In genomic region chr17:45428050-45428953, GRCh38 we compare ENCODE assay signal across 8 cellular contexts. TPM values are rescaled to one million over a fixed set of nuclear protein-coding genes. Genes with fewer than 3 reads are reported as not detected.
A peak's percentile ranks its signal among the peaks of the same experiment; 100 is the strongest.
DNase-seq lines count a peak whose midpoint lies in the region; ATAC-seq lines count a peak whose summit lies in the region.

No MANE protein-coding gene starts in this region.

- intact Hi-C loops in left cardiac atrium (cut with DNase I), result no loop called here
- intact Hi-C loops in sciatic nerve (cut with DNase I), result no loop called here

- peaks cover 23 to 28% (median 25%) of the 10 kb centered on the region in 3 donors for H3K4me1 Mint-ChIP-seq in T-cell
- H3K4me1 Mint-ChIP-seq in activated naive CD8-positive, alpha-beta T cell treated with anti-CD3 and anti-CD28 coated beads, Interleukin-2, amount 50 U/mL, for 24 hours, result peaks cover 22% of the 10 kb centered on the region

- CTCF ChIA-PET in T-cell (lab: Charles Lee), result interaction anchor here in 1 of 2 donors (0.6 kb wide), 1 partner anchor 151 kb away, joined by 3 read pairs; no protein-coding TSS in a partner anchor

- H3K9me3 Mint-ChIP-seq in T-cell, result no peaks in the 10 kb centered on the region
- H3K9me3 Mint-ChIP-seq in activated naive CD8-positive, alpha-beta T cell treated with anti-CD3 and anti-CD28 coated beads, Interleukin-2, amount 50 U/mL, for 24 hours, result no peaks in the 10 kb centered on the region

- no peaks in the 10 kb centered on the region for H3K27me3 Mint-ChIP-seq in T-cell
- H3K27me3 Mint-ChIP-seq in activated naive CD8-positive, alpha-beta T cell treated with anti-CD3 and anti-CD28 coated beads, Interleukin-2, amount 50 U/mL, for 24 hours, result peaks cover 8% of the 10 kb centered on the region

- POLR2A ChIA-PET in T-cell (lab: Charles Lee), result no interaction called here

- H3K27ac Mint-ChIP-seq in T-cell, result peak overlapping the region; percentile 41 to 69
- H3K27ac Mint-ChIP-seq in activated naive CD8-positive, alpha-beta T cell treated with anti-CD3 and anti-CD28 coated beads, Interleukin-2, amount 50 U/mL, for 24 hours, result peak overlapping the region; percentile 46

- H3K4me3 Mint-ChIP-seq in T-cell, result peak overlapping the region; percentile 51 to 76 (median 61)
- peak overlapping the region; percentile 44 for H3K4me3 Mint-ChIP-seq in activated naive CD8-positive, alpha-beta T cell treated with anti-CD3 and anti-CD28 coated beads, Interleukin-2, amount 50 U/mL, for 24 hours

- DNase-seq in DMS114 treated with DMSO at 0.1 percent for 48 hours (lab: John Stamatoyannopoulos, UW; ENCODE audit: unreplicated experiment), result peak; percentile 64
- peak; percentile 64 for DNase-seq in NCI-H1105 treated with DMSO at 0.1 percent for 48 hours (lab: John Stamatoyannopoulos, UW)
- DNase-seq in T-cell, result peak; percentile 38 to 85 (median 68)
- peak; percentile 87 for DNase-seq in activated naive CD8-positive, alpha-beta T cell treated with anti-CD3 and anti-CD28 coated beads, Interleukin-2, amount 50 U/mL, for 24 hours
- peak; percentile 74 for DNase-seq in left cardiac atrium
- DNase-seq in sciatic nerve (ENCODE audit: low spot score), result peak; percentile 78

- H3K36me3 Mint-ChIP-seq in T-cell, result no peaks in the 10 kb centered on the region
- H3K36me3 Mint-ChIP-seq in activated naive CD8-positive, alpha-beta T cell treated with anti-CD3 and anti-CD28 coated beads, Interleukin-2, amount 50 U/mL, for 24 hours (ENCODE audit: low read depth), result no peaks in the 10 kb centered on the region

- peak; percentile 38 for ATAC-seq in GM21825 (IDR thresholded peaks at IDR 0.05; ENCODE audit: unreplicated experiment)
- peak; percentile 74 to 83 (median 78) for ATAC-seq in T-cell (replicated peaks in 1 of 4)
- ATAC-seq in activated naive CD8-positive, alpha-beta T cell treated with anti-CD3 and anti-CD28 coated beads, Interleukin-2, amount 50 U/mL, for 24 hours, result peak; percentile 74
- peak; percentile 55 to 68 for ATAC-seq in left cardiac atrium
- peak; percentile 81 for ATAC-seq in sciatic nerve
- no peak for ATAC-seq in GM19328 (IDR thresholded peaks at IDR 0.05; ENCODE audit: unreplicated experiment)

RNA-seq across cellular contexts. Expression of gene ARHGAP27, which starts 4.4 kb away (rescaled TPM):
- 100 to 1,000 TPM in 3 of 5 donors, 10 to 100 TPM in 2; 56.4 to 120 (median 113) TPM for total RNA-seq in T-cell
- 10 to 100 TPM; 27.3 to 32.6 TPM for total RNA-seq in left cardiac atrium
- 30.6 TPM for total RNA-seq in sciatic nerve
